Comparison of ENCODE assay signal across 13 cellular contexts in the genomic region with DNA sequence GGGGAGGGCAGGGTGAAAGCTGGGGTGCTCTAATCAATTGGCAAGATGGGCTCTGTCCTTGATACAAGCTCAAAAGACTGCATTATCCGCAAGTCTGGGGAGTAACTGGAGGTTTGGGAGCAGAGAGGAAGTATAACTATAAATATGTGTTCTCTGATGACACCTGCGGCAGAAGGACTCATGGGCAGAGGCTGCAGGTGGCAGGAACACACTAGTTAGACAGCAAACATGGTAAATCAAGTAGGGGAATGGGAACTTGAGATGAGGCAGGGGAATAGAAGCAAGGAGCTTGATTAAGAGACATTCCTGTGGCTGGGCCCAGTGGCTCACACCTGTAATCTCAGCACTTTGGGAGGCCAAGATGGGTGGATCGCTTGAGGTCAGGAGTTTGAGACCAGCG. TPM values are rescaled to one million over a fixed set of nuclear protein-coding genes. Genes with fewer than 3 reads are reported as not detected.
DNase-seq lines count a peak whose midpoint lies in the region; ATAC-seq and TF ChIP-seq lines count a peak whose summit lies in the region.
"Had no signal": no experiment of that assay in that cellular context is flagged by ENCODE, and none has a peak within 500 bp of the region (broad histone marks: within the 10 kb centered on the region; RNA-seq: fewer than 3 reads in every experiment).

No MANE protein-coding gene starts in this region.

- H3K79me2 ChIP-seq in DOHH2 (ENCODE audit: control insufficient read depth, low read length), result peaks cover 82% of the 10 kb centered on the region
- H3K79me2 ChIP-seq in SU-DHL-6 (ENCODE audit: insufficient read depth, low read length), result peaks cover 95% of the 10 kb centered on the region

- no peaks in the 10 kb centered on the region; the same call in 1 of the 2 replicates for H3F3A ChIP-seq in DOHH2 (ENCODE audit: control insufficient read depth, insufficient read depth)
- peaks cover 13% of the 10 kb centered on the region; the same call in 1 of the 2 replicates for H3F3A ChIP-seq in SU-DHL-6 (ENCODE audit: insufficient read depth)

- H3K4me2 ChIP-seq in DOHH2 (ENCODE audit: low read length) (peak overlapping the region; percentile 54), SU-DHL-6 (ENCODE audit: low read depth, low read length, poor library complexity, severe bottlenecking) (peak overlapping the region; percentile 63)

- H2AFZ ChIP-seq in SU-DHL-6 (ENCODE audit: low read depth, low read length, severe bottlenecking), result no peak overlapping the region

- H3K9ac ChIP-seq in SU-DHL-6 (ENCODE audit: low read length), result peak overlapping the region; percentile 44; the same call in 1 of the 2 replicates

- no peak for ATAC-seq in CD4-positive, CD25-positive, alpha-beta regulatory T cell (ENCODE audit: low read depth in 2 of 2)
- ATAC-seq in naive B cell (ENCODE audit: low read depth in 2 of 2) (peak; percentile 64 to 68), GM19463 (IDR thresholded peaks at IDR 0.05; ENCODE audit: unreplicated experiment) (no peak)

- H3K4me1 ChIP-seq in CD4-positive, CD25-positive, alpha-beta regulatory T cell (ENCODE audit: control insufficient read depth, insufficient read depth, low read length, poor library complexity, severe bottlenecking), result peaks cover 15% of the 10 kb centered on the region
- H3K4me1 ChIP-seq in DOHH2 (ENCODE audit: control insufficient read depth, low read length), result peaks cover 63% of the 10 kb centered on the region

- no peaks in the 10 kb centered on the region for H3K27me3 Mint-ChIP-seq in CD4-positive, CD25-positive, alpha-beta regulatory T cell
- H3K27me3 Mint-ChIP-seq in naive B cell, result no peaks in the 10 kb centered on the region
- H3K27me3 Mint-ChIP-seq: dendritic cell treated with granulocyte-macrophage colony-stimulating factor and Interleukin-4, amounts not matched to agents 40 ng/mL and 50 ng/mL, for 4 days had no signal

- H3K27me3 ChIP-seq in CD4-positive, CD25-positive, alpha-beta regulatory T cell (ENCODE audit: control insufficient read depth, insufficient read depth, low read length), result no peaks in the 10 kb centered on the region
- H3K27me3 ChIP-seq in DOHH2 (ENCODE audit: control insufficient read depth, low read length) (no peaks in the 10 kb centered on the region), SU-DHL-6 (ENCODE audit: low read length) (no peaks in the 10 kb centered on the region)
- H3K27me3 ChIP-seq: right lobe of liver had no signal

- H3K27ac ChIP-seq in CD4-positive, CD25-positive, alpha-beta regulatory T cell (ENCODE audit: insufficient read depth, low read length, poor library complexity, severe bottlenecking), result peak overlapping the region; percentile 55
- H3K27ac ChIP-seq in DOHH2 (ENCODE audit: low read depth, low read length) (peak overlapping the region; percentile 48), SU-DHL-6 (ENCODE audit: low read depth, low read length) (peak overlapping the region; percentile 85)
- H3K27ac ChIP-seq: right lobe of liver had no signal

- no peaks in the 10 kb centered on the region for H3K36me3 ChIP-seq in CD4-positive, CD25-positive, alpha-beta regulatory T cell (ENCODE audit: control insufficient read depth, insufficient read depth, low read length)
- H3K36me3 ChIP-seq in DOHH2 (ENCODE audit: control insufficient read depth, low read length) (peaks cover 5% of the 10 kb centered on the region), SU-DHL-6 (ENCODE audit: low read length) (no peaks in the 10 kb centered on the region)
- H3K36me3 ChIP-seq: right lobe of liver had no signal

- H3K9me2 ChIP-seq in DOHH2 (replicated peaks; ENCODE audit: control insufficient read depth, low read length), result no peaks in the 10 kb centered on the region
- H3K9me2 ChIP-seq in SU-DHL-6 (replicated peaks; ENCODE audit: insufficient read depth, low read length), result no peaks in the 10 kb centered on the region

- H4K20me1 ChIP-seq in DOHH2 (ENCODE audit: control insufficient read depth, insufficient read depth, low read depth, low read length) (no peaks in the 10 kb centered on the region), SU-DHL-6 (ENCODE audit: low read depth, low read length) (no peaks in the 10 kb centered on the region)

- TF ChIP-seq CTCF in DOHH2 (IDR thresholded peaks at IDR 0.05; ENCODE audit: low read depth, low read length, poor library complexity, severe bottlenecking) (no peak), SU-DHL-6 (IDR thresholded peaks at IDR 0.05; ENCODE audit: insufficient read depth, low read length, poor library complexity, severe bottlenecking) (no peak)

- H3K4me3 ChIP-seq in CD4-positive, CD25-positive, alpha-beta regulatory T cell (ENCODE audit: low read depth, low read length), result peak overlapping the region; percentile 39
- peak overlapping the region; percentile 45 for H3K4me3 ChIP-seq in DOHH2 (ENCODE audit: low read length)
- no peak overlapping the region for H3K4me3 ChIP-seq in SU-DHL-6 (ENCODE audit: insufficient read depth, low read length, poor library complexity, severe bottlenecking)
- H3K4me3 ChIP-seq: right lobe of liver had no signal

- peak overlapping the region in 2 of 4 donors; percentile 12 to 14 for H3K4me3 Mint-ChIP-seq in CD4-positive, CD25-positive, alpha-beta regulatory T cell
- H3K4me3 Mint-ChIP-seq in naive B cell, result peak overlapping the region in 5 of 8 donors; percentile 46 to 85 (median 73)

- no peaks in the 10 kb centered on the region for H3K9me3 ChIP-seq in CD4-positive, CD25-positive, alpha-beta regulatory T cell (ENCODE audit: control insufficient read depth in 2 of 2, low read length in 2 of 2)
- H3K9me3 ChIP-seq in DOHH2 (ENCODE audit: control insufficient read depth, insufficient read depth, low read length) (no peaks in the 10 kb centered on the region), SU-DHL-6 (ENCODE audit: insufficient read depth, low read length) (no peaks in the 10 kb centered on the region)
- H3K9me3 ChIP-seq: right lobe of liver had no signal

- H3K9me3 Mint-ChIP-seq in CD4-positive, CD25-positive, alpha-beta regulatory T cell, result peaks cover 0 to 3% (median 0%) of the 10 kb centered on the region in 7 donors
- no peaks in the 10 kb centered on the region for H3K9me3 Mint-ChIP-seq in naive B cell
- H3K9me3 Mint-ChIP-seq: dendritic cell treated with granulocyte-macrophage colony-stimulating factor and Interleukin-4, amounts not matched to agents 40 ng/mL and 50 ng/mL, for 4 days had no signal

- peak in 1 of 3 donors; percentile 29 for DNase-seq in CD4-positive, CD25-positive, alpha-beta regulatory T cell
- DNase-seq in naive B cell (no peak), cerebellar nuclear complex (lab: John Stamatoyannopoulos, UW) (no peak), GM03348 (ENCODE audit: low spot score) (no peak)
- DNase-seq: activated T-cell treated with anti-CD3 and anti-CD28 coated beads, Interleukin-2, amount 50 U/mL, for 72 hours; erythroblast; NCI-H524; right lobe of liver; stimulated activated CD4-positive, alpha-beta T cell treated with anti-CD3 and anti-CD28 coated beads, Interleukin-4, amount 100 ng/mL, for 24 hours had no signal

- peak overlapping the region; percentile 21 to 89 (median 88) for H3K27ac Mint-ChIP-seq in CD4-positive, CD25-positive, alpha-beta regulatory T cell
- peak overlapping the region in 5 of 6 donors; percentile 41 to 77 (median 56) for H3K27ac Mint-ChIP-seq in naive B cell

- peaks cover 15 to 39% (median 29%) of the 10 kb centered on the region in 4 donors for H3K4me1 Mint-ChIP-seq in CD4-positive, CD25-positive, alpha-beta regulatory T cell
- peaks cover 31 to 49% (median 40%) of the 10 kb centered on the region in 3 donors for H3K4me1 Mint-ChIP-seq in naive B cell

- peaks cover 4% of the 10 kb centered on the region for H3K36me3 Mint-ChIP-seq in CD4-positive, CD25-positive, alpha-beta regulatory T cell
- H3K36me3 Mint-ChIP-seq in naive B cell, result peaks cover 0 to 11% of the 10 kb centered on the region in 2 donors

RNA-seq across cellular contexts. Expression of a gene that starts 30.3 kb away (rescaled TPM):
- total RNA-seq in CD4-positive, CD25-positive, alpha-beta regulatory T cell, result 169 TPM
- 100 to 1,000 TPM; 161 to 185 (median 176) TPM for polyA plus RNA-seq in CD4-positive, CD25-positive, alpha-beta regulatory T cell
- 10 to 100 TPM; 18.1 to 60.4 (median 48.1) TPM for polyA plus RNA-seq in naive B cell (ENCODE audit: low read depth in 6 of 6)

Comparison
In these comparisons a context has a peak if more than half of its experiments do, and no peak if none do; other contexts are left out.
1. ATAC-seq: peak in naive B cell (2 of 2); none in CD4-positive, CD25-positive, alpha-beta regulatory T cell (0 of 2) and GM19463 (single experiment).
2. Peak in every context shown above with its lines, with median percentiles within 50 percentile points of each other: H3K27ac ChIP-seq.